ENCODE assay signal across 20 cellular contexts in genomic region chr17:80924111-80924806, GRCh38.
DNase-seq lines count a peak whose midpoint lies in the region; ATAC-seq and TF ChIP-seq lines count a peak whose summit lies in the region.
"Had no signal": no experiment of that assay in that cellular context is flagged by ENCODE, and none has a peak within 500 bp of the region (broad histone marks: within the 10 kb centered on the region; RNA-seq: fewer than 3 reads in every experiment).

No MANE protein-coding gene starts in this region.

- H3K4me3 ChIP-seq in lower lobe of right lung (no peak overlapping the region), adrenal gland (no peak overlapping the region)
- H3K4me3 ChIP-seq: MG63 had no signal

- TF ChIP-seq POLR2A in adrenal gland (IDR thresholded peaks at IDR 0.05): no peak

- H3K27me3 ChIP-seq in lower lobe of right lung (ENCODE audit: low read depth): no peaks in the 10 kb centered on the region
- H3K27me3 ChIP-seq in adrenal gland: no peaks in the 10 kb centered on the region
- H3K27me3 ChIP-seq: MG63 had no signal

- peaks cover 6% of the 10 kb centered on the region for H3K4me1 Mint-ChIP-seq in activated T-helper 17 cell treated with anti-CD3 and anti-CD28 coated beads, Interleukin-2, amount 50 U/mL, for 72 hours
- H3K4me1 Mint-ChIP-seq in endothelial cell (ENCODE audit: unreplicated experiment) (peaks cover 22% of the 10 kb centered on the region), HFFc6 (ENCODE audit: low read depth) (no peaks in the 10 kb centered on the region)
- H3K4me1 Mint-ChIP-seq: CD8-positive, alpha-beta memory T cell had no signal

- H3K9me3 Mint-ChIP-seq in activated T-helper 17 cell treated with anti-CD3 and anti-CD28 coated beads, Interleukin-2, amount 50 U/mL, for 72 hours: no peaks in the 10 kb centered on the region
- H3K9me3 Mint-ChIP-seq in endothelial cell (ENCODE audit: unreplicated experiment) (no peaks in the 10 kb centered on the region), HFFc6 (no peaks in the 10 kb centered on the region)
- H3K9me3 Mint-ChIP-seq: CD8-positive, alpha-beta memory T cell had no signal

- H3K4me3 Mint-ChIP-seq in activated T-helper 17 cell treated with anti-CD3 and anti-CD28 coated beads, Interleukin-2, amount 50 U/mL, for 72 hours: no peak overlapping the region
- peak overlapping the region; percentile 62 for H3K4me3 Mint-ChIP-seq in endothelial cell (ENCODE audit: unreplicated experiment)
- no peak overlapping the region for H3K4me3 Mint-ChIP-seq in HFFc6
- H3K4me3 Mint-ChIP-seq: CD8-positive, alpha-beta memory T cell had no signal

- H3K27ac ChIP-seq in lower lobe of right lung (no peak overlapping the region), adrenal gland (no peak overlapping the region)
- H3K27ac ChIP-seq: C4-2B, RWPE1 had no signal

- ATAC-seq in activated T-helper 17 cell treated with anti-CD3 and anti-CD28 coated beads, Interleukin-2, amount 50 U/mL, for 72 hours (replicated peaks): peak; percentile 5
- ATAC-seq in sciatic nerve (no peak), lower lobe of right lung (no peak)

- intact Hi-C loops in sciatic nerve (cut with DNase I) (loop anchor here (5.0 kb wide), 1 partner anchor 1813 kb away; the partner anchor contains the start of gene FN3K), lower lobe of right lung (cut with DNase I) (no loop called here), adrenal gland (cut with DNase I) (no loop called here)

- peak overlapping the region; percentile 75 for H3K27ac Mint-ChIP-seq in activated T-helper 17 cell treated with anti-CD3 and anti-CD28 coated beads, Interleukin-2, amount 50 U/mL, for 72 hours
- H3K27ac Mint-ChIP-seq in endothelial cell (ENCODE audit: unreplicated experiment): no peak overlapping the region
- H3K27ac Mint-ChIP-seq in HFFc6: no peak overlapping the region
- H3K27ac Mint-ChIP-seq: CD8-positive, alpha-beta memory T cell had no signal

- peaks cover 62% of the 10 kb centered on the region for H3K36me3 ChIP-seq in lower lobe of right lung
- peaks cover 0 to 26% of the 10 kb centered on the region in 2 donors for H3K36me3 ChIP-seq in adrenal gland (replicated peaks in 1 of 2)

- H3K27me3 Mint-ChIP-seq in activated T-helper 17 cell treated with anti-CD3 and anti-CD28 coated beads, Interleukin-2, amount 50 U/mL, for 72 hours: no peaks in the 10 kb centered on the region
- H3K27me3 Mint-ChIP-seq in endothelial cell (ENCODE audit: unreplicated experiment) (peaks cover 3% of the 10 kb centered on the region), HFFc6 (ENCODE audit: insufficient read depth) (no peaks in the 10 kb centered on the region; the same call in 1 of the 2 replicates)
- H3K27me3 Mint-ChIP-seq: CD8-positive, alpha-beta memory T cell had no signal

- peaks cover 100% of the 10 kb centered on the region for H3K36me3 Mint-ChIP-seq in activated T-helper 17 cell treated with anti-CD3 and anti-CD28 coated beads, Interleukin-2, amount 50 U/mL, for 72 hours (ENCODE audit: low read depth)
- H3K36me3 Mint-ChIP-seq in endothelial cell (ENCODE audit: low read depth, unreplicated experiment): peaks cover 22% of the 10 kb centered on the region
- H3K36me3 Mint-ChIP-seq in HFFc6 (ENCODE audit: low read depth): peaks cover 19% of the 10 kb centered on the region

- H3K4me1 ChIP-seq in lower lobe of right lung: peaks cover 10% of the 10 kb centered on the region
- H3K4me1 ChIP-seq in adrenal gland (replicated peaks in 1 of 2): peaks cover 4 to 5% of the 10 kb centered on the region in 2 donors

- DNase-seq in endothelial cell (ENCODE audit: low spot score) (no peak), sciatic nerve (ENCODE audit: low spot score) (peak; percentile 45), NCI-H526 (lab: John Stamatoyannopoulos, UW) (no peak), lower lobe of right lung (no peak), HFFc6 (no peak), adrenal gland (no peak)
- DNase-seq: Calu3; CD8-positive, alpha-beta memory T cell; DMS153; MG63; NCI-H1048; NCI-H1417 treated with DMSO at 0.1 percent for 48 hours; NCI-H187 treated with DMSO at 0.1 percent for 48 hours; NCI-H2107; NCI-H446 treated with DMSO at 0.1 percent for 48 hours; NCI-H69; SIG-M5 had no signal

- WGBS in adrenal gland, 4 donors: 94 to 97% (median 96%) methylated on average over 14 to 23 of the region's 23 CpGs

- no peaks in the 10 kb centered on the region for H3K9me3 ChIP-seq in lower lobe of right lung
- H3K9me3 ChIP-seq in adrenal gland (replicated peaks in 1 of 3): no peaks in the 10 kb centered on the region
- H3K9me3 ChIP-seq: MG63 had no signal

- TF ChIP-seq CTCF in endothelial cell (IDR thresholded peaks at IDR 0.05; ENCODE audit: unreplicated experiment) (no peak), lower lobe of right lung (IDR thresholded peaks at IDR 0.05) (no peak), HFFc6 (IDR thresholded peaks at IDR 0.05) (no peak), adrenal gland (IDR thresholded peaks at IDR 0.05) (no peak)
